ENCODE assay signal across 20 cellular contexts in genomic region chr11:76901144-76901543, GRCh38.
"Had no signal": no experiment of that assay in that cellular context is flagged by ENCODE, and none has a peak within 500 bp of the region (broad histone marks: within the 10 kb centered on the region; RNA-seq: fewer than 3 reads in every experiment).

No MANE protein-coding gene starts in this region.

- H3K9me3 Mint-ChIP-seq: stimulated activated naive CD8-positive, alpha-beta T cell treated with anti-CD3 and anti-CD28 coated beads, Interleukin-15, amount 100 ng/mL, for 72 hours had no signal

- H3K27me3 Mint-ChIP-seq: naive thymus-derived CD8-positive, alpha-beta T cell; stimulated activated naive B cell treated with anti-CD40 and anti-IgM and Interleukin-4, amounts not matched to agents 10 μg/mL and 1 μg/mL and 100 μg/mL, for 72 hours; stimulated activated naive CD8-positive, alpha-beta T cell treated with anti-CD3 and anti-CD28 coated beads, Interleukin-15, amount 100 ng/mL, for 72 hours had no signal

- H3K27ac ChIP-seq: heart right ventricle, neutrophil, right atrium auricular region, sigmoid colon, skin epidermis, thyroid gland, upper lobe of left lung, uterus had no signal

- H3K4me1 Mint-ChIP-seq: stimulated activated naive CD8-positive, alpha-beta T cell treated with anti-CD3 and anti-CD28 coated beads, Interleukin-15, amount 100 ng/mL, for 72 hours had no signal

- H3K27ac Mint-ChIP-seq: endodermal cell; naive thymus-derived CD8-positive, alpha-beta T cell; stimulated activated naive B cell treated with anti-CD40 and anti-IgM and Interleukin-4, amounts not matched to agents 10 μg/mL and 1 μg/mL and 100 μg/mL, for 72 hours; stimulated activated naive CD8-positive, alpha-beta T cell treated with anti-CD3 and anti-CD28 coated beads, Interleukin-15, amount 100 ng/mL, for 72 hours had no signal

- ATAC-seq: heart right ventricle; mucosa of descending colon; naive thymus-derived CD8-positive, alpha-beta T cell; stimulated activated naive B cell treated with anti-CD40 and anti-IgM and Interleukin-4, amounts not matched to agents 10 μg/mL and 1 μg/mL and 100 μg/mL, for 72 hours; stimulated activated naive CD8-positive, alpha-beta T cell treated with anti-CD3 and anti-CD28 coated beads, Interleukin-15, amount 100 ng/mL, for 72 hours had no signal

- DNase-seq: dermis blood vessel endothelial cell; effector CD4-positive, alpha-beta T cell; endodermal cell; heart right ventricle; hypothalamus; kidney glomerular epithelial cell; mucosa of descending colon; naive thymus-derived CD8-positive, alpha-beta T cell; posterior cingulate gyrus; sigmoid colon; stimulated activated CD4-positive, alpha-beta T cell treated with anti-CD3 and anti-CD28 coated beads, Interleukin-2, amount 100 ng/mL, for 24 hours; stimulated activated CD4-positive, alpha-beta T cell treated with anti-CD3 and anti-CD28 coated beads, Interleukin-4, amount 100 ng/mL, for 4 hours; stimulated activated naive B cell treated with anti-CD40 and anti-IgM and Interleukin-4, amounts not matched to agents 10 μg/mL and 1 μg/mL and 100 μg/mL, for 72 hours; stimulated activated naive CD8-positive, alpha-beta T cell treated with anti-CD3 and anti-CD28 coated beads, Interleukin-15, amount 100 ng/mL, for 72 hours; thyroid gland; upper lobe of left lung; uterus had no signal

- H3K4me3 Mint-ChIP-seq: endodermal cell; naive thymus-derived CD8-positive, alpha-beta T cell; stimulated activated naive B cell treated with anti-CD40 and anti-IgM and Interleukin-4, amounts not matched to agents 10 μg/mL and 1 μg/mL and 100 μg/mL, for 72 hours; stimulated activated naive CD8-positive, alpha-beta T cell treated with anti-CD3 and anti-CD28 coated beads, Interleukin-15, amount 100 ng/mL, for 72 hours had no signal

- H3K4me3 ChIP-seq: heart right ventricle, mucosa of descending colon, right atrium auricular region, sigmoid colon, skin epidermis, thyroid gland, upper lobe of left lung, uterus had no signal
